ENCODE assay signal across 8 cellular contexts in genomic region chr10:119270893-119271361, GRCh38.
A peak's percentile ranks its signal among the peaks of the same experiment; 100 is the strongest.
DNase-seq lines count a peak whose midpoint lies in the region; ATAC-seq, FAIRE-seq and TF ChIP-seq lines count a peak whose summit lies in the region.

No MANE protein-coding gene starts in this region.

- TF ChIP-seq CTCF in GM13977 (IDR thresholded peaks at IDR 0.05; ENCODE audit: extremely low read depth, insufficient read depth, missing control alignments) (no peak), K562 (IDR thresholded peaks at IDR 0.05 in 2 of 3, conservative IDR thresholded peaks at IDR 0.05 in 1 of 3; ENCODE audit: insufficient read depth in 2 of 3, low read depth in 1 of 3, low read length in 3 of 3) (no peak; a peak in 1 of 6 replicates), tibial artery (IDR thresholded peaks at IDR 0.05) (no peak), BE2C (IDR thresholded peaks at IDR 0.05; ENCODE audit: low read depth, low read length) (no peak), D721Med (IDR thresholded peaks at IDR 0.05; ENCODE audit: insufficient read depth, missing control alignments) (no peak)

- no peaks in the 10 kb centered on the region for H3K9me1 ChIP-seq in K562 (ENCODE audit: control insufficient read depth, insufficient read depth, low read length)

- H3K4me3 ChIP-seq in K562 (no peak overlapping the region), tibial artery (peak overlapping the region in 1 of 2 donors; percentile 7), BE2C (ENCODE audit: low read depth, low read length) (no peak overlapping the region)

- ATAC-seq in HG02798 (IDR thresholded peaks at IDR 0.05; ENCODE audit: poor library complexity, unreplicated experiment), result peak; percentile 38
- peak; percentile 86 for ATAC-seq in K562

- 17% methylated on average over 17 of the region's 17 CpGs for WGBS in K562 (ENCODE audit: insufficient coverage, low coverage, missing lambda C conversion rate)

- H3K27ac ChIP-seq in K562 (ENCODE audit: extremely low read depth, low read depth, low read length) (peak overlapping the region; percentile 46; the same call in 1 of the 3 replicates), tibial artery (peak overlapping the region; percentile 23 to 53)

- H3K36me3 ChIP-seq in K562 (ENCODE audit: control insufficient read depth, insufficient read depth, low read length), result no peaks in the 10 kb centered on the region
- no peaks in the 10 kb centered on the region for H3K36me3 ChIP-seq in tibial artery
- H3K36me3 ChIP-seq in BE2C, result no peaks in the 10 kb centered on the region

- H3K79me2 ChIP-seq in K562 (ENCODE audit: control insufficient read depth, insufficient read depth, low read length), result no peaks in the 10 kb centered on the region

- POLR2A ChIA-PET in K562 (lab: Yijun Ruan, JAX), result interaction anchor here (0.7 to 0.9 kb wide), 3 partner anchors 11 to 173 kb away, joined by 3 to 5 read pairs (median 3); no protein-coding TSS in a partner anchor

- TF ChIP-seq RAD21 in K562 (CRISPR knock-in tag; conservative IDR thresholded peaks at IDR 0.05 in 1 of 2, IDR thresholded peaks at IDR 0.05 in 1 of 2), result no peak

- peaks cover 71% of the 10 kb centered on the region for H3K4me1 Mint-ChIP-seq in T-helper 1 cell treated with Interleukin-12 subunit alpha and Interleukin-12 subunit beta and Interleukin-4 antibody, amounts not matched to agents 30 μg/mL and 1 μg/mL, for 36 hours (ENCODE audit: low read depth)

- FAIRE-seq in K562 (lab: Jason Lieb, UNC) (no peak), D721Med (lab: Jason Lieb, UNC) (no peak)

- BruUV-seq in K562 (replicated peaks; lab: Mats Ljungman, UMichigan), result no TSS peak

- no peaks in the 10 kb centered on the region for H4K20me1 ChIP-seq in K562 (replicated peaks; ENCODE audit: control insufficient read depth, insufficient read depth, low read length)

- no peaks in the 10 kb centered on the region for H3K27me3 Mint-ChIP-seq in T-helper 1 cell treated with Interleukin-12 subunit alpha and Interleukin-12 subunit beta and Interleukin-4 antibody, amounts not matched to agents 30 μg/mL and 1 μg/mL, for 36 hours (ENCODE audit: low read depth)

- peak overlapping the region; percentile 99 for H3K27ac Mint-ChIP-seq in T-helper 1 cell treated with Interleukin-12 subunit alpha and Interleukin-12 subunit beta and Interleukin-4 antibody, amounts not matched to agents 30 μg/mL and 1 μg/mL, for 36 hours

- CTCF ChIA-PET in K562 (lab: Yijun Ruan, JAX; ENCODE audit: low intra/inter-chr PET ratio), result no interaction called here

- in situ Hi-C loops in GM13977 (cut with MboI; ENCODE audit: low pct_unique_long_range_greater_than_20kb, low sequenced_read_pairs, unreplicated experiment), result no loop called here
- in situ Hi-C loops in K562 (cut with MboI), result no loop called here

- no peak for TF ChIP-seq POLR2A in K562 (conservative IDR thresholded peaks at IDR 0.05)

- H3K36me3 Mint-ChIP-seq in T-helper 1 cell treated with Interleukin-12 subunit alpha and Interleukin-12 subunit beta and Interleukin-4 antibody, amounts not matched to agents 30 μg/mL and 1 μg/mL, for 36 hours (ENCODE audit: low read depth), result peaks cover 13% of the 10 kb centered on the region

- peak overlapping the region; percentile 21 for H3K4me3 Mint-ChIP-seq in T-helper 1 cell treated with Interleukin-12 subunit alpha and Interleukin-12 subunit beta and Interleukin-4 antibody, amounts not matched to agents 30 μg/mL and 1 μg/mL, for 36 hours

- TF ChIP-seq EP300 in K562 (IDR thresholded peaks at IDR 0.05; ENCODE audit: low read length), result no peak

- H3K4me1 ChIP-seq in K562 (replicated peaks in 1 of 2; ENCODE audit: control insufficient read depth in 2 of 2, insufficient read depth in 2 of 2, low read length in 2 of 2) (peaks cover 17 to 36% of the 10 kb centered on the region in 2 experiments), tibial artery (peaks cover 5 to 63% (median 39%) of the 10 kb centered on the region in 4 donors), BE2C (no peaks in the 10 kb centered on the region)

- peak overlapping the region; percentile 26; the same call in 1 of the 2 replicates for H3K4me2 ChIP-seq in K562 (ENCODE audit: insufficient read depth, low read length)

- H3K27me3 ChIP-seq in K562 (ENCODE audit: control insufficient read depth in 2 of 2, insufficient read depth in 2 of 2, low read length in 2 of 2) (no peaks in the 10 kb centered on the region), tibial artery (no peaks in the 10 kb centered on the region), BE2C (no peaks in the 10 kb centered on the region)

- H2AFZ ChIP-seq in K562 (ENCODE audit: low read depth, low read length), result peak overlapping the region; percentile 78

- no peaks in the 10 kb centered on the region for H3K9me3 Mint-ChIP-seq in T-helper 1 cell treated with Interleukin-12 subunit alpha and Interleukin-12 subunit beta and Interleukin-4 antibody, amounts not matched to agents 30 μg/mL and 1 μg/mL, for 36 hours

- H3K9me3 ChIP-seq in K562 (replicated peaks; ENCODE audit: control insufficient read depth, insufficient read depth, low read depth, low read length) (no peaks in the 10 kb centered on the region), tibial artery (no peaks in the 10 kb centered on the region), BE2C (no peaks in the 10 kb centered on the region)

- peak overlapping the region; percentile 14 to 37; a peak in 1 of 4 replicates for H3K9ac ChIP-seq in K562 (ENCODE audit: insufficient read depth in 1 of 2, low read depth in 2 of 2, low read length in 2 of 2)

- intact Hi-C loops in K562 (cut with micrococcal nuclease) (no loop called here), tibial artery (cut with DNase I; ENCODE audit: low total_unique reads) (no loop called here)

- DNase-seq in GM13977 (ENCODE audit: low spot score) (peak; percentile 54), K562 (ENCODE audit: extremely low read depth in 1 of 4, low spot score in 3 of 4) (peak; percentile 58 to 66 (median 62)), mesenteric fat pad (ENCODE audit: low spot score) (peak; percentile 94), tibial artery (peak; percentile 72 to 86), BE2C (no peak), D721Med (ENCODE audit: insufficient read length, low spot score) (no peak)

TF ChIP-seq in K562, 482 proteins besides CTCF, POLR2A, EP300 and RAD21 (continues in another document):
- TF ChIP-seq ELK1 (CRISPR knock-in tag; IDR thresholded peaks at IDR 0.05) (no peak), BCOR (IDR thresholded peaks at IDR 0.05) (no peak)

Comparison
In these comparisons a context has a peak if more than half of its experiments do, and no peak if none do; other contexts are left out.
1. DNase-seq: peak in GM13977 (single experiment), K562 (4 of 4), mesenteric fat pad (single experiment) and tibial artery (2 of 2); none in BE2C (single experiment) and D721Med (single experiment).